8 cellular contexts compared by ENCODE assay signal in genomic region chr5:75265731-75266130, GRCh38. TPM values are rescaled to one million over a fixed set of nuclear protein-coding genes. Genes with fewer than 3 reads are reported as not detected.
DNase-seq lines count a peak whose midpoint lies in the region; ATAC-seq and TF ChIP-seq lines count a peak whose summit lies in the region.

No MANE protein-coding gene starts in this region.

- TF ChIP-seq POLR2A in testis (IDR thresholded peaks at IDR 0.05): no peak

- H3K36me3 Mint-ChIP-seq in activated CD4-positive, alpha-beta T cell treated with anti-CD3 and anti-CD28 coated beads, Interleukin-2, amount 10 ng/mL, durations not matched to agents 24 days and 14 days (ENCODE audit: low read depth): no peaks in the 10 kb centered on the region

- H3K9me3 Mint-ChIP-seq in activated CD4-positive, alpha-beta T cell treated with anti-CD3 and anti-CD28 coated beads, Interleukin-2, amount 10 ng/mL, durations not matched to agents 24 days and 14 days: no peaks in the 10 kb centered on the region

- WGBS in testis, 2 donors: 37 to 47% methylated on average over 2 of the region's 2 CpGs

- H3K9me3 ChIP-seq in testis: no peaks in the 10 kb centered on the region

- no peaks in the 10 kb centered on the region for H3K36me3 ChIP-seq in testis (ENCODE audit: low read depth, missing control alignments)

- intact Hi-C loops in testis (cut with DNase I; ENCODE audit: low total_unique reads): no loop called here
- intact Hi-C loops in activated CD4-positive, alpha-beta T cell treated with anti-CD3 and anti-CD28 coated beads, Interleukin-2, amount 10 ng/mL, durations not matched to agents 24 days and 14 days (cut with micrococcal nuclease): loop anchor here (2.0 to 5.0 kb wide), 2 partner anchors 215 to 338 kb away; no protein-coding TSS in a partner anchor

- H3K27ac ChIP-seq in testis: no peak overlapping the region

- H3K4me3 ChIP-seq in testis: no peak overlapping the region

- peaks cover 8% of the 10 kb centered on the region for H3K27me3 Mint-ChIP-seq in activated CD4-positive, alpha-beta T cell treated with anti-CD3 and anti-CD28 coated beads, Interleukin-2, amount 10 ng/mL, durations not matched to agents 24 days and 14 days

- H3K4me3 Mint-ChIP-seq in activated CD4-positive, alpha-beta T cell treated with anti-CD3 and anti-CD28 coated beads, Interleukin-2, amount 10 ng/mL, durations not matched to agents 24 days and 14 days: no peak overlapping the region

- H3K27me3 ChIP-seq in testis: no peaks in the 10 kb centered on the region

- H3K4me1 Mint-ChIP-seq in activated CD4-positive, alpha-beta T cell treated with anti-CD3 and anti-CD28 coated beads, Interleukin-2, amount 10 ng/mL, durations not matched to agents 24 days and 14 days: no peaks in the 10 kb centered on the region

- DNase-seq in COLO829 (ENCODE audit: low spot score): peak; percentile 3
- DNase-seq in HT1080 (ENCODE audit: low read depth): peak; percentile 22
- DNase-seq in amniotic epithelial cell (ENCODE audit: low read depth): peak; percentile 59
- no peak for DNase-seq in left lobe of liver (ENCODE audit: low spot score)
- DNase-seq in testis: no peak
- DNase-seq in activated CD4-positive, alpha-beta T cell treated with anti-CD3 and anti-CD28 coated beads, Interleukin-2, amount 50 U/mL, for 4 hours: no peak
- DNase-seq in activated CD4-positive, alpha-beta T cell treated with anti-CD3 and anti-CD28 coated beads, Interleukin-2, amount 10 ng/mL, durations not matched to agents 24 days and 14 days: no peak
- DNase-seq in HuH-7.5 (ENCODE audit: low spot score): no peak

- peak; percentile 57 for ATAC-seq in left lobe of liver

- no peaks in the 10 kb centered on the region for H3K4me1 ChIP-seq in testis

- peak in 1 of 3 experiments; percentile 54 for TF ChIP-seq CTCF in testis (IDR thresholded peaks at IDR 0.05)

- H3K27ac Mint-ChIP-seq in activated CD4-positive, alpha-beta T cell treated with anti-CD3 and anti-CD28 coated beads, Interleukin-2, amount 10 ng/mL, durations not matched to agents 24 days and 14 days: no peak overlapping the region

RNA-seq across cellular contexts. Expression of gene ANKRD31, which starts 29.1 kb away (rescaled TPM):
- 0.08 and 0.13 TPM in 2 replicates for total RNA-seq in HT1080 (2014; rRNA removed; shearing (Covaris generic))
- 0.12 and 0.13 TPM in 2 replicates for polyA plus RNA-seq in HT1080 (2015; cell fraction: cytosol; rRNA removed)
- 0.24 and 0.25 TPM in 2 replicates for polyA plus RNA-seq in HT1080 (2015; cell fraction: nucleus; rRNA removed)
- total RNA-seq in left lobe of liver: not detected
- 10 to 100 TPM; 10.3 to 16.9 TPM for total RNA-seq in testis
- 3.7 TPM for polyA plus RNA-seq in testis (ENCODE audit: insufficient read depth, low read depth, low replicate concordance)
- 0.33 and 0.47 TPM in 2 replicates for total RNA-seq in activated CD4-positive, alpha-beta T cell treated with anti-CD3 and anti-CD28 coated beads, Interleukin-2, amount 10 ng/mL, durations not matched to agents 24 days and 14 days

Comparison
In these comparisons a context has a peak if more than half of its experiments do, and no peak if none do; other contexts are left out.
1. DNase-seq: peak in COLO829 (single experiment), HT1080 (single experiment) and amniotic epithelial cell (single experiment); none in left lobe of liver (single experiment), testis (single experiment), activated CD4-positive, alpha-beta T cell treated with anti-CD3 and anti-CD28 coated beads, Interleukin-2, amount 50 U/mL, for 4 hours (0 of 2), activated CD4-positive, alpha-beta T cell treated with anti-CD3 and anti-CD28 coated beads, Interleukin-2, amount 10 ng/mL, durations not matched to agents 24 days and 14 days (single experiment) and HuH-7.5 (single experiment).